In genomic region chr10:114483575-114483974, GRCh38 we compare ENCODE assay signal across 27 cellular contexts.
DNase-seq lines count a peak whose midpoint lies in the region; ATAC-seq, FAIRE-seq and TF ChIP-seq lines count a peak whose summit lies in the region.
"Had no signal": no experiment of that assay in that cellular context is flagged by ENCODE, and none has a peak within 500 bp of the region (broad histone marks: within the 10 kb centered on the region; RNA-seq: fewer than 3 reads in every experiment).

No MANE protein-coding gene starts in this region.

- H4K20me1 ChIP-seq in neural progenitor cell (ENCODE audit: low read depth), result peaks cover 6% of the 10 kb centered on the region

- H3K27me3 Mint-ChIP-seq in nephron progenitor cell (ENCODE audit: low read depth, poor library complexity) (no peaks in the 10 kb centered on the region), neural progenitor cell (ENCODE audit: insufficient read depth, low read depth) (no peaks in the 10 kb centered on the region)
- H3K27me3 Mint-ChIP-seq: activated naive CD8-positive, alpha-beta T cell treated with anti-CD3 and anti-CD28 coated beads, Interleukin-2, amount 10 ng/mL, durations not matched to agents 7 days and 5 days; activated T-cell treated with anti-CD3 and anti-CD28 coated beads, Interleukin-2, amount 50 U/mL, for 24 hours; progenitor cell of endocrine pancreas; T-cell had no signal

- peak; percentile 43 for ATAC-seq in Right ventricle myocardium inferior
- ATAC-seq in left cardiac atrium, result peak; percentile 40 to 42
- ATAC-seq in HG03342 (IDR thresholded peaks at IDR 0.05; ENCODE audit: unreplicated experiment), result no peak
- no peak for ATAC-seq in HG03432 (IDR thresholded peaks at IDR 0.05; ENCODE audit: unreplicated experiment)
- ATAC-seq: foreskin keratinocyte, GM12878 had no signal

- no peaks in the 10 kb centered on the region for H3K36me3 ChIP-seq in neural progenitor cell

- peak overlapping the region; percentile 22 for H3K27ac Mint-ChIP-seq in nephron progenitor cell
- H3K27ac Mint-ChIP-seq in neural progenitor cell, result no peak overlapping the region
- H3K27ac Mint-ChIP-seq: activated naive CD8-positive, alpha-beta T cell treated with anti-CD3 and anti-CD28 coated beads, Interleukin-2, amount 10 ng/mL, durations not matched to agents 7 days and 5 days; progenitor cell of endocrine pancreas had no signal

- DNase-seq in Right ventricle myocardium inferior (ENCODE audit: missing footprints) (no peak), cardiac septum (ENCODE audit: low spot score) (no peak), left cardiac atrium (no peak), nephron progenitor cell (no peak), GM12892 (ENCODE audit: insufficient read length) (no peak), neural progenitor cell (ENCODE audit: low spot score) (no peak)
- DNase-seq: activated CD4-positive, alpha-beta T cell treated with anti-CD3 and anti-CD28 coated beads for 4 hours; activated naive CD8-positive, alpha-beta T cell treated with anti-CD3 and anti-CD28 coated beads, Interleukin-2, amount 10 ng/mL, durations not matched to agents 7 days and 5 days; activated T-cell treated with anti-CD3 and anti-CD28 coated beads, Interleukin-2, amount 50 U/mL, for 24 hours; Calu3; effector CD8-positive, alpha-beta T cell; erythroblast; foreskin keratinocyte; hypothalamus; Kasumi-1; NCI-H1694 treated with DMSO at 0.1 percent for 48 hours; NCI-H2171; NCI-H524; Peyer's patch; SJCRH30; T-cell had no signal

- no peaks in the 10 kb centered on the region for H3K79me2 ChIP-seq in neural progenitor cell (ENCODE audit: low read depth)

- intact Hi-C loops in Right ventricle myocardium inferior (cut with DNase I), result loop anchor here (5.0 kb wide), 1 partner anchor 34 kb away; no protein-coding TSS in a partner anchor
- intact Hi-C loops in cardiac septum (cut with DNase I), result no loop called here
- intact Hi-C loops in left cardiac atrium (cut with DNase I), result loop anchor here in 1 of 2 donors (5.0 kb wide), 1 partner anchor 39 kb away; no protein-coding TSS in a partner anchor

- H3K4me3 ChIP-seq in neural progenitor cell, result no peak overlapping the region
- H3K4me3 ChIP-seq: GM12878, Peyer's patch, SJCRH30 had no signal

- peaks cover 60% of the 10 kb centered on the region for H3K36me3 Mint-ChIP-seq in nephron progenitor cell (ENCODE audit: low read depth)
- peaks cover 49% of the 10 kb centered on the region for H3K36me3 Mint-ChIP-seq in neural progenitor cell

- TF ChIP-seq CTCF in nephron progenitor cell (IDR thresholded peaks at IDR 0.05) (no peak), neural progenitor cell (IDR thresholded peaks at IDR 0.05) (no peak)

- H3K9me3 Mint-ChIP-seq in nephron progenitor cell (peaks cover 14% of the 10 kb centered on the region), neural progenitor cell (peaks cover 13% of the 10 kb centered on the region)
- H3K9me3 Mint-ChIP-seq: activated naive CD8-positive, alpha-beta T cell treated with anti-CD3 and anti-CD28 coated beads, Interleukin-2, amount 10 ng/mL, durations not matched to agents 7 days and 5 days; activated T-cell treated with anti-CD3 and anti-CD28 coated beads, Interleukin-2, amount 50 U/mL, for 24 hours; T-cell had no signal

- H3K4me3 Mint-ChIP-seq in nephron progenitor cell (no peak overlapping the region), neural progenitor cell (no peak overlapping the region)
- H3K4me3 Mint-ChIP-seq: activated naive CD8-positive, alpha-beta T cell treated with anti-CD3 and anti-CD28 coated beads, Interleukin-2, amount 10 ng/mL, durations not matched to agents 7 days and 5 days; activated T-cell treated with anti-CD3 and anti-CD28 coated beads, Interleukin-2, amount 50 U/mL, for 24 hours; T-cell had no signal

- no peak overlapping the region for H2AFZ ChIP-seq in neural progenitor cell (replicated peaks)

- H3K9ac ChIP-seq in neural progenitor cell, result no peak overlapping the region

- no peaks in the 10 kb centered on the region for H3K9me3 ChIP-seq in neural progenitor cell (ENCODE audit: low read depth)
- H3K9me3 ChIP-seq: Peyer's patch, SJCRH30 had no signal

- H3F3A ChIP-seq in neural progenitor cell (ENCODE audit: low read depth), result no peaks in the 10 kb centered on the region

- FAIRE-seq in GM12892 (lab: Jason Lieb, UNC), result no peak
- FAIRE-seq: GM12878, H1 had no signal

- H3K4me1 ChIP-seq in neural progenitor cell, result no peaks in the 10 kb centered on the region

- no peak for TF ChIP-seq POLR2A in GM12892 (IDR thresholded peaks at IDR 0.05; ENCODE audit: low read depth, low read length)

- H3K4me2 ChIP-seq in neural progenitor cell, result no peak overlapping the region

- H3K27me3 ChIP-seq in neural progenitor cell, result no peaks in the 10 kb centered on the region
- H3K27me3 ChIP-seq: foreskin keratinocyte, Peyer's patch, SJCRH30 had no signal

- H3K27ac ChIP-seq in neural progenitor cell, result no peak overlapping the region
- H3K27ac ChIP-seq: foreskin keratinocyte, HL-60, SJCRH30 had no signal

- peaks cover 22% of the 10 kb centered on the region for H3K4me1 Mint-ChIP-seq in nephron progenitor cell
- H3K4me1 Mint-ChIP-seq in neural progenitor cell, result peaks cover 15% of the 10 kb centered on the region

Comparison
In these comparisons a context has a peak if more than half of its experiments do, and no peak if none do; other contexts are left out.
1. ATAC-seq: peak in Right ventricle myocardium inferior (single experiment) and left cardiac atrium (2 of 2); none in HG03342 (single experiment) and HG03432 (single experiment).